ENCODE assay signal across 8 cellular contexts in genomic region chr11:76919887-76920746, GRCh38. TPM values are rescaled to one million over a fixed set of nuclear protein-coding genes. Genes with fewer than 3 reads are reported as not detected.
DNase-seq lines count a peak whose midpoint lies in the region; ATAC-seq and TF ChIP-seq lines count a peak whose summit lies in the region.

No MANE protein-coding gene starts in this region.

- H3K9me3 ChIP-seq in heart right ventricle, result no peaks in the 10 kb centered on the region
- no peaks in the 10 kb centered on the region for H3K9me3 ChIP-seq in psoas muscle

- H3K27ac ChIP-seq in heart right ventricle (no peak overlapping the region), psoas muscle (no peak overlapping the region)

- no peaks in the 10 kb centered on the region for H3K36me3 ChIP-seq in H7 (replicated peaks; ENCODE audit: control insufficient read depth, insufficient read depth, low read length)
- H3K36me3 ChIP-seq in heart right ventricle, result no peaks in the 10 kb centered on the region
- no peaks in the 10 kb centered on the region for H3K36me3 ChIP-seq in psoas muscle (ENCODE audit: insufficient read depth in 1 of 2, low read depth in 1 of 2)

- H3K4me3 Mint-ChIP-seq in T-cell, result peak overlapping the region; percentile 49 to 54 (median 52)

- intact Hi-C loops in heart right ventricle (cut with DNase I), result loop anchor here (1.0 to 10.0 kb wide), 12 partner anchors 58 to 198 kb away; partner anchors contain the start of genes ACER3 (in 3 of the 10) and B3GNT6 (in 1 of the 10)
- intact Hi-C loops in psoas muscle (cut with DNase I), result loop anchor here (1.0 to 10.0 kb wide), 10 partner anchors 58 to 265 kb away; partner anchors contain the start of genes ACER3 (in 1 of the 2) and B3GNT6 (in 1 of the 2)

- H3K9me3 Mint-ChIP-seq in T-cell, result no peaks in the 10 kb centered on the region

- POLR2A ChIA-PET in T-cell (lab: Charles Lee), result interaction anchor here in 1 of 2 donors (0.5 to 0.9 kb wide), 2 partner anchors 115 to 1098 kb away, joined by 3 to 5 read pairs; no protein-coding TSS in a partner anchor

- peaks cover 0 to 18% (median 12%) of the 10 kb centered on the region in 9 donors for H3K4me1 ChIP-seq in heart right ventricle
- H3K4me1 ChIP-seq in psoas muscle, result no peaks in the 10 kb centered on the region

- H3K27me3 ChIP-seq in H7 (ENCODE audit: control insufficient read depth, insufficient read depth, low read length), result no peaks in the 10 kb centered on the region
- no peaks in the 10 kb centered on the region for H3K27me3 ChIP-seq in heart right ventricle
- H3K27me3 ChIP-seq in psoas muscle (ENCODE audit: insufficient read depth in 3 of 3, low read length in 2 of 3), result no peaks in the 10 kb centered on the region

- H3K4me1 Mint-ChIP-seq in T-cell, result peaks cover 10 to 14% (median 11%) of the 10 kb centered on the region in 3 donors

- CTCF ChIA-PET in T-cell (lab: Charles Lee), result interaction anchor here (0.5 to 3.0 kb wide), 22 partner anchors 8 to 1075 kb away, joined by 3 to 14 read pairs (median 4); partner anchors contain the start of gene INTS4 (in 1 of the 2)

- H3K27me3 Mint-ChIP-seq in T-cell, result no peaks in the 10 kb centered on the region

- TF ChIP-seq CTCF in heart right ventricle (IDR thresholded peaks at IDR 0.05) (peak; percentile 86 to 95 (median 89)), psoas muscle (IDR thresholded peaks at IDR 0.05) (peak; percentile 91)

- H3K4me3 ChIP-seq in H7 (ENCODE audit: insufficient read depth, low read depth, low read length), result no peak overlapping the region
- H3K4me3 ChIP-seq in heart right ventricle, result peak overlapping the region in 1 of 10 donors; percentile 25
- H3K4me3 ChIP-seq in psoas muscle, result no peak overlapping the region

- ATAC-seq in T-cell (replicated peaks in 1 of 4) (peak; percentile 67 to 73 (median 71)), heart right ventricle (peak; percentile 87 to 96 (median 89)), psoas muscle (peak; percentile 69 to 94 (median 80)), GM18861 (IDR thresholded peaks at IDR 0.05; ENCODE audit: unreplicated experiment) (no peak)

- H3K27ac Mint-ChIP-seq in T-cell, result no peak overlapping the region

- peaks cover 3% of the 10 kb centered on the region for H3K36me3 Mint-ChIP-seq in T-cell

- WGBS in heart right ventricle, 2 donors, result 39 to 40% methylated on average over 7 of the region's 7 CpGs
- 35 to 37% (median 35%) methylated on average over 7 of the region's 7 CpGs for WGBS in psoas muscle, 3 donors

- DNase-seq in D341Med (ENCODE audit: low spot score) (peak; percentile 74), H7 (peak; percentile 42), NCI-H1694 (lab: John Stamatoyannopoulos, UW) (peak; percentile 75), T-cell (peak in 33 of 34 experiments; percentile 12 to 70 (median 42)), amniotic epithelial cell (ENCODE audit: low read depth) (peak; percentile 80), heart right ventricle (peak; percentile 60 to 81), psoas muscle (peak; percentile 62 to 81)

RNA-seq across cellular contexts. Expression of gene ACER3, which starts 59.4 kb away (rescaled TPM):
- 6.3 and 8.1 TPM in 2 replicates for total RNA-seq in H7 (2014; rRNA removed; shearing (Covaris generic))
- total RNA-seq in T-cell (1 to 10 TPM; 4.3 to 9.0 (median 5.2) TPM), heart right ventricle (10 to 100 TPM in 5 of 10 donors, 1 to 10 TPM in 5; 8.9 to 14.8 (median 10.6) TPM), psoas muscle (1 to 10 TPM; 3.4 to 6.3 (median 5.4) TPM)
- polyA plus RNA-seq in heart right ventricle (1 to 10 TPM; 2.9 to 4.2 TPM), psoas muscle (1 to 10 TPM in 2 of 3 donors, under 1 TPM in 1; 0.76 to 2.4 (median 1.1) TPM)
